ENCODE assay signal across 1 cellular context in genomic region chr10:6088721-6089333, GRCh38.
A peak's percentile ranks its signal among the peaks of the same experiment; 100 is the strongest.
TF ChIP-seq lines count a peak whose summit lies in the region.

Gene RBM17 (plus strand): TSS chr10:6089034. CDS start chr10:6097066, 8,032 bp downstream.

TF ChIP-seq in HepG2, 621 proteins besides CTCF, POLR2A, EP300 and RAD21 (continued from another document and continues in another):
- TF ChIP-seq HMGXB4 (CRISPR knock-in tag; IDR thresholded peaks at IDR 0.05; ENCODE audit: borderline replicate concordance in 1 of 2, low read depth in 1 of 2) (peak; percentile 96 to 99), TBP (CRISPR knock-in tag; IDR thresholded peaks at IDR 0.05) (0 out of 2 replicates have a peak, but pooled peaks have one; percentile 32), ZNF282 (IDR thresholded peaks at IDR 0.05; ENCODE audit: partially characterized antibody) (no peak), ZKSCAN1 (IDR thresholded peaks at IDR 0.05; ENCODE audit: low read length) (peak; percentile 56; the same call in 1 of the 2 replicates), RBFOX2 (IDR thresholded peaks at IDR 0.05; ENCODE audit: low read depth, low read length) (peak; percentile 78), ZNF841 (CRISPR knock-in tag; IDR thresholded peaks at IDR 0.05; ENCODE audit: borderline replicate concordance) (peak; percentile 56; the same call in 1 of the 2 replicates), ZNF766 (CRISPR knock-in tag; IDR thresholded peaks at IDR 0.05; ENCODE audit: borderline replicate concordance) (peak; percentile 61; the same call in 1 of the 2 replicates), CBX2 (IDR thresholded peaks at IDR 0.05; ENCODE audit: low read depth, low read length) (no peak), CBX2 (CRISPR knock-in tag; IDR thresholded peaks at IDR 0.05; ENCODE audit: low read depth) (no peak), POLR2AphosphoS5 (IDR thresholded peaks at IDR 0.05; ENCODE audit: low read depth, low read length) (peak; percentile 45; the same call in 1 of the 2 replicates), HNRNPL (IDR thresholded peaks at IDR 0.05; ENCODE audit: low read depth, low read length) (0 out of 2 replicates have a peak, but pooled peaks have one; percentile 15), ZNF512B (CRISPR knock-in tag; IDR thresholded peaks at IDR 0.05; ENCODE audit: borderline replicate concordance) (no peak), HMG20B (CRISPR knock-in tag; conservative IDR thresholded peaks at IDR 0.05) (peak; percentile 58; the same call in 1 of the 2 replicates), KAT8 (CRISPR knock-in tag; IDR thresholded peaks at IDR 0.05) (peak; percentile 85), SUZ12 (IDR thresholded peaks at IDR 0.05; ENCODE audit: low read depth, low read length) (peak; percentile 30; the same call in 1 of the 2 replicates), ZNF484 (CRISPR knock-in tag; IDR thresholded peaks at IDR 0.05; ENCODE audit: borderline replicate concordance, low read depth) (no peak), SKI (IDR thresholded peaks at IDR 0.05; ENCODE audit: partially characterized antibody) (peak; percentile 69), MIER2 (CRISPR knock-in tag; IDR thresholded peaks at IDR 0.05) (peak; percentile 50; the same call in 1 of the 2 replicates), SMAD9 (CRISPR knock-in tag; IDR thresholded peaks at IDR 0.05) (no peak), FOXK1 (CRISPR knock-in tag; IDR thresholded peaks at IDR 0.05; ENCODE audit: borderline replicate concordance, low read depth) (peak; percentile 65; the same call in 1 of the 2 replicates), SMAD3 (CRISPR knock-in tag; IDR thresholded peaks at IDR 0.05) (peak; percentile 75), ZNF574 (CRISPR knock-in tag; IDR thresholded peaks at IDR 0.05) (peak; percentile 99), ETV6 (CRISPR knock-in tag; conservative IDR thresholded peaks at IDR 0.05) (0 out of 2 replicates have a peak, but pooled peaks have one; percentile 57), RFX5 (IDR thresholded peaks at IDR 0.05; ENCODE audit: low read depth, low read length) (peak; percentile 41; the same call in 1 of the 2 replicates), PPARG (CRISPR knock-in tag; conservative IDR thresholded peaks at IDR 0.05) (peak; percentile 62), ZNF143 (CRISPR knock-in tag; IDR thresholded peaks at IDR 0.05) (peak; percentile 52; the same call in 1 of the 2 replicates), ZNF205 (CRISPR knock-in tag; IDR thresholded peaks at IDR 0.05) (0 out of 2 replicates have a peak, but pooled peaks have one; percentile 62), POGZ (CRISPR knock-in tag; IDR thresholded peaks at IDR 0.05) (peak; percentile 98), ZNF747 (CRISPR knock-in tag; IDR thresholded peaks at IDR 0.05; ENCODE audit: borderline replicate concordance) (no peak), MTF1 (CRISPR knock-in tag; IDR thresholded peaks at IDR 0.05) (no peak), BCL3 (CRISPR knock-in tag; IDR thresholded peaks at IDR 0.05) (peak; percentile 30; the same call in 1 of the 2 replicates), HMGXB3 (CRISPR knock-in tag; IDR thresholded peaks at IDR 0.05; ENCODE audit: borderline replicate concordance) (peak; percentile 78; the same call in 1 of the 2 replicates), SALL1 (CRISPR knock-in tag; IDR thresholded peaks at IDR 0.05) (peak; percentile 84), ZIK1 (CRISPR knock-in tag; IDR thresholded peaks at IDR 0.05; ENCODE audit: borderline replicate concordance, low read depth) (peak; percentile 75; the same call in 1 of the 2 replicates), ZNF770 (CRISPR knock-in tag; IDR thresholded peaks at IDR 0.05) (0 out of 2 replicates have a peak, but pooled peaks have one; percentile 38), ERF (CRISPR knock-in tag; IDR thresholded peaks at IDR 0.05) (peak; percentile 84), GLI4 (CRISPR knock-in tag; IDR thresholded peaks at IDR 0.05; ENCODE audit: borderline replicate concordance) (no peak), SPEN (CRISPR knock-in tag; IDR thresholded peaks at IDR 0.05; ENCODE audit: low read depth) (peak; percentile 83; the same call in 1 of the 2 replicates), HOMEZ (CRISPR knock-in tag; IDR thresholded peaks at IDR 0.05; ENCODE audit: low read depth) (peak; percentile 94), ADNP (CRISPR knock-in tag; IDR thresholded peaks at IDR 0.05) (0 out of 2 replicates have a peak, but pooled peaks have one; percentile 60), FOXO4 (CRISPR knock-in tag; conservative IDR thresholded peaks at IDR 0.05) (no peak), ZNF432 (CRISPR knock-in tag; IDR thresholded peaks at IDR 0.05; ENCODE audit: borderline replicate concordance) (no peak)
